Comparison of ENCODE assay signal across 10 cellular contexts in the genomic region with DNA sequence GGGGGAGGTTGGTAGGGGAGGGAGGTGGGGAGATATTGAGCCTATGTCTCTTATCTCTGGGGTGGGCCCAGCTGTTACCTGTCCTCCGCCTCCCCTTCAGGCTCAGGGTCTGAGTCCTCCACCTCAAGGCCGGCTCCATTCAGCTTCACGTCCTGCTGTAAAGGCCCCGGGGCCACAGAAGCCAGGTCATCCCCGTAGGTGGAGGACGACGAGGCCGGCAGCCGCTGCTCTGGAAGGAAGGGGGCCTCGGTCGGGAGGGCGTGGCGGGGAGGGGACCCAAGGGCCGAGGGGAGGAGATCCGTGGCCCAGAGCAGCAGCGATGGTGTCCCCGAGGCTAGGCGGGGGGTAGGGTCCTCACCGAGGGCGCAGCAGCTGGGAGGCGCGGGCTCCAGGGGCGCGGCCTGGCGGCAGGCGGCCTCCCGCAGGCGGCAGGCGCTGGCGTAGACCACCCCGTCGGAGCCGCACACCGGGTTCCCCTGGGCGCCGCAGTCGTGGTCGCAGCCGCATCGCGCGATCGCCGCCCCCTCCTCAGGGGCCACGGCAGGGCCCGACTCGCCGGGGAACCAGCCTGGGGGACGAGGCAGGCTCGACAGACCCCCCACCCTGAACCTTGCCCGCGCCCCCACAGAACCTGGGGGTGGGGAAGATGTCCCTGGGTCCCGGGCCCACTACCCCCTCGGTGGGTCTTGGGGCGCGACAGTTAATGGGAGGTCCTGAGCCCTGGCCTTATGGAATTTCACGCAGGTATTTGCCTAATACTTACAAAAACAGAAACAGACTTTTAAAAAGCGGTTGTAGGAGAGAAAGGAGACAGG. TPM values are rescaled to one million over a fixed set of nuclear protein-coding genes. Genes with fewer than 3 reads are reported as not detected.
DNase-seq lines count a peak whose midpoint lies in the region; TF ChIP-seq lines count a peak whose summit lies in the region.
"Had no signal": no experiment of that assay in that cellular context is flagged by ENCODE, and none has a peak within 500 bp of the region (broad histone marks: within the 10 kb centered on the region; RNA-seq: fewer than 3 reads in every experiment).

No MANE protein-coding gene starts in this region.

- H3K27me3 ChIP-seq in esophagus (ENCODE audit: control insufficient read depth in 1 of 2, insufficient read depth in 2 of 2, low read length in 2 of 2) = no peaks in the 10 kb centered on the region

- H3K9me3 ChIP-seq in esophagus (ENCODE audit: control insufficient read depth in 2 of 2, insufficient read depth in 1 of 2, low read depth in 1 of 2, low read length in 1 of 2) = no peaks in the 10 kb centered on the region

- H3K27ac Mint-ChIP-seq in progenitor cell of endocrine pancreas = no peak overlapping the region
- no peak overlapping the region for H3K27ac Mint-ChIP-seq in activated CD4-positive, alpha-beta T cell treated with anti-CD3 and anti-CD28 coated beads, Interleukin-2, amount 10 ng/mL, durations not matched to agents 7 days and 5 days

- no peaks in the 10 kb centered on the region for H3K4me1 Mint-ChIP-seq in progenitor cell of endocrine pancreas (ENCODE audit: low read depth)
- peaks cover 46% of the 10 kb centered on the region for H3K4me1 Mint-ChIP-seq in activated CD4-positive, alpha-beta T cell treated with anti-CD3 and anti-CD28 coated beads, Interleukin-2, amount 10 ng/mL, durations not matched to agents 7 days and 5 days

- H3K36me3 ChIP-seq in esophagus (ENCODE audit: control insufficient read depth in 2 of 2, insufficient read depth in 2 of 2, low read length in 1 of 2) = no peaks in the 10 kb centered on the region

- CTCF ChIA-PET in activated CD4-positive, alpha-beta T cell treated with anti-CD3 and anti-CD28 coated beads, Interleukin-2, amount 10 ng/mL, durations not matched to agents 7 days and 5 days (lab: Charles Lee) = interaction anchor here (1.0 kb wide), 1 partner anchor 16 kb away, joined by 3 read pairs; no protein-coding TSS in a partner anchor

- peaks cover 1% of the 10 kb centered on the region for H3K36me3 Mint-ChIP-seq in progenitor cell of endocrine pancreas (ENCODE audit: insufficient read depth)
- H3K36me3 Mint-ChIP-seq in activated CD4-positive, alpha-beta T cell treated with anti-CD3 and anti-CD28 coated beads, Interleukin-2, amount 10 ng/mL, durations not matched to agents 7 days and 5 days (ENCODE audit: low read depth) = peaks cover 4% of the 10 kb centered on the region

- H3K27ac ChIP-seq in esophagus (ENCODE audit: low read depth in 2 of 2, low read length in 1 of 2) = peak overlapping the region; percentile 51 to 63
- H3K27ac ChIP-seq: 22Rv1, VCaP had no signal

- H3K4me3 Mint-ChIP-seq in progenitor cell of endocrine pancreas (ENCODE audit: low read depth) = peak overlapping the region; percentile 41
- no peak overlapping the region for H3K4me3 Mint-ChIP-seq in activated CD4-positive, alpha-beta T cell treated with anti-CD3 and anti-CD28 coated beads, Interleukin-2, amount 10 ng/mL, durations not matched to agents 7 days and 5 days

- POLR2A ChIA-PET in activated CD4-positive, alpha-beta T cell treated with anti-CD3 and anti-CD28 coated beads, Interleukin-2, amount 10 ng/mL, durations not matched to agents 7 days and 5 days (lab: Charles Lee) = no interaction called here

- peak; percentile 48 for DNase-seq in NCI-H146 (lab: John Stamatoyannopoulos, UW)
- DNase-seq in NCI-H146 treated with DMSO at 0.1 percent for 48 hours (lab: John Stamatoyannopoulos, UW; ENCODE audit: unreplicated experiment) = no peak
- DNase-seq in OCI-M1 (lab: John Stamatoyannopoulos, UW) = peak; percentile 54
- DNase-seq in progenitor cell of endocrine pancreas (ENCODE audit: low spot score, unreplicated experiment) = no peak
- DNase-seq in NCI-H510A (lab: John Stamatoyannopoulos, UW) = no peak
- no peak for DNase-seq in AG08395 (ENCODE audit: low spot score)
- no peak for DNase-seq in activated CD4-positive, alpha-beta T cell treated with anti-CD3 and anti-CD28 coated beads, Interleukin-2, amount 10 ng/mL, durations not matched to agents 7 days and 5 days

- WGBS in esophagus, 2 donors = 3% methylated on average over 45 to 58 of the region's 58 CpGs

- H3K27me3 Mint-ChIP-seq in progenitor cell of endocrine pancreas = peaks cover 24% of the 10 kb centered on the region
- peaks cover 44% of the 10 kb centered on the region for H3K27me3 Mint-ChIP-seq in activated CD4-positive, alpha-beta T cell treated with anti-CD3 and anti-CD28 coated beads, Interleukin-2, amount 10 ng/mL, durations not matched to agents 7 days and 5 days

- peaks cover 6 to 7% of the 10 kb centered on the region in 2 donors for H3K4me1 ChIP-seq in esophagus (ENCODE audit: control insufficient read depth in 2 of 2, insufficient read depth in 2 of 2, low read length in 1 of 2)

- no peak for TF ChIP-seq CTCF in progenitor cell of endocrine pancreas (IDR thresholded peaks at IDR 0.05; ENCODE audit: unreplicated experiment)

- H3K9me3 Mint-ChIP-seq in progenitor cell of endocrine pancreas (ENCODE audit: low read depth) = no peaks in the 10 kb centered on the region
- no peaks in the 10 kb centered on the region for H3K9me3 Mint-ChIP-seq in activated CD4-positive, alpha-beta T cell treated with anti-CD3 and anti-CD28 coated beads, Interleukin-2, amount 10 ng/mL, durations not matched to agents 7 days and 5 days

- H3K4me3 ChIP-seq in esophagus (ENCODE audit: low read depth in 1 of 2, low read length in 2 of 2) = peak overlapping the region; percentile 44

RNA-seq across cellular contexts. Expression of a gene that starts 7.5 kb away (rescaled TPM):
- 1 to 10 TPM in 1 of 2 donors, under 1 TPM in 1; 0.31 to 1.5 TPM for polyA plus RNA-seq in esophagus
- not detected in 2 replicates for total RNA-seq in progenitor cell of endocrine pancreas
- under 1 TPM; 0.35 to 0.65 TPM for total RNA-seq in activated CD4-positive, alpha-beta T cell treated with anti-CD3 and anti-CD28 coated beads, Interleukin-2, amount 10 ng/mL, durations not matched to agents 7 days and 5 days

Comparison
In these comparisons a context has a peak if more than half of its experiments do, and no peak if none do; other contexts are left out.
1. DNase-seq: peak in NCI-H146 (single experiment) and OCI-M1 (single experiment); none in NCI-H146 treated with DMSO at 0.1 percent for 48 hours (single experiment), progenitor cell of endocrine pancreas (single experiment), NCI-H510A (single experiment), AG08395 (single experiment) and activated CD4-positive, alpha-beta T cell treated with anti-CD3 and anti-CD28 coated beads, Interleukin-2, amount 10 ng/mL, durations not matched to agents 7 days and 5 days (single experiment).